In genomic region chr16:57556941-57557541, GRCh38 we compare ENCODE assay signal across 23 cellular contexts. TPM values are rescaled to one million over a fixed set of nuclear protein-coding genes. Genes with fewer than 3 reads are reported as not detected.
A peak's percentile ranks its signal among the peaks of the same experiment; 100 is the strongest.
DNase-seq lines count a peak whose midpoint lies in the region; ATAC-seq and TF ChIP-seq lines count a peak whose summit lies in the region.
"Had no signal": no experiment of that assay in that cellular context is flagged by ENCODE, and none has a peak within 500 bp of the region (broad histone marks: within the 10 kb centered on the region; RNA-seq: fewer than 3 reads in every experiment).

No MANE protein-coding gene starts in this region.

- H3K4me3 Mint-ChIP-seq in MCF 10A (ENCODE audit: unreplicated experiment) = no peak overlapping the region
- peak overlapping the region; percentile 13 for H3K4me3 Mint-ChIP-seq in activated T-helper 17 cell treated with anti-CD3 and anti-CD28 coated beads, Interleukin-2, amount 50 U/mL, for 72 hours
- H3K4me3 Mint-ChIP-seq in stimulated activated memory B cell treated with anti-CD40 and anti-IgM and Interleukin-4, amounts not matched to agents 10 μg/mL and 1 μg/mL and 100 μg/mL, for 72 hours = no peak overlapping the region
- H3K4me3 Mint-ChIP-seq: GM23338 had no signal

- no peak overlapping the region for H3K27ac ChIP-seq in breast epithelium
- H3K27ac ChIP-seq: RWPE1 had no signal

- TF ChIP-seq POLR2A in breast epithelium (IDR thresholded peaks at IDR 0.05) = no peak

- TF ChIP-seq CTCF in breast epithelium (IDR thresholded peaks at IDR 0.05) = no peak
- no peak for TF ChIP-seq CTCF in MCF 10A (IDR thresholded peaks at IDR 0.05; ENCODE audit: unreplicated experiment)

- H3K4me1 Mint-ChIP-seq in MCF 10A (ENCODE audit: insufficient read depth, unreplicated experiment) = no peaks in the 10 kb centered on the region
- H3K4me1 Mint-ChIP-seq in activated T-helper 17 cell treated with anti-CD3 and anti-CD28 coated beads, Interleukin-2, amount 50 U/mL, for 72 hours = peaks cover 11% of the 10 kb centered on the region
- peaks cover 65% of the 10 kb centered on the region for H3K4me1 Mint-ChIP-seq in stimulated activated memory B cell treated with anti-CD40 and anti-IgM and Interleukin-4, amounts not matched to agents 10 μg/mL and 1 μg/mL and 100 μg/mL, for 72 hours
- H3K4me1 Mint-ChIP-seq: GM23338 had no signal

- H3K27me3 Mint-ChIP-seq in MCF 10A (ENCODE audit: insufficient read depth, unreplicated experiment) = peaks cover 58% of the 10 kb centered on the region
- H3K27me3 Mint-ChIP-seq in activated T-helper 17 cell treated with anti-CD3 and anti-CD28 coated beads, Interleukin-2, amount 50 U/mL, for 72 hours = no peaks in the 10 kb centered on the region
- H3K27me3 Mint-ChIP-seq in stimulated activated memory B cell treated with anti-CD40 and anti-IgM and Interleukin-4, amounts not matched to agents 10 μg/mL and 1 μg/mL and 100 μg/mL, for 72 hours = no peaks in the 10 kb centered on the region

- peaks cover 5 to 18% of the 10 kb centered on the region in 2 donors for H3K9me3 ChIP-seq in breast epithelium
- H3K9me3 ChIP-seq: BE2C had no signal

- H3K9me3 Mint-ChIP-seq in MCF 10A (ENCODE audit: unreplicated experiment) = peaks cover 9% of the 10 kb centered on the region
- peaks cover 9% of the 10 kb centered on the region for H3K9me3 Mint-ChIP-seq in activated T-helper 17 cell treated with anti-CD3 and anti-CD28 coated beads, Interleukin-2, amount 50 U/mL, for 72 hours
- H3K9me3 Mint-ChIP-seq in stimulated activated memory B cell treated with anti-CD40 and anti-IgM and Interleukin-4, amounts not matched to agents 10 μg/mL and 1 μg/mL and 100 μg/mL, for 72 hours = peaks cover 16% of the 10 kb centered on the region

- no peak overlapping the region for H3K4me3 ChIP-seq in breast epithelium
- H3K4me3 ChIP-seq: GM23338 had no signal

- intact Hi-C loops in breast epithelium (cut with DNase I; ENCODE audit: low total_unique reads) (no loop called here), MCF 10A (cut with micrococcal nuclease) (no loop called here)

- H3K27me3 ChIP-seq in breast epithelium = no peaks in the 10 kb centered on the region
- H3K27me3 ChIP-seq: BE2C had no signal

- no TSS peak for BruUV-seq in MCF 10A (replicated peaks; lab: Mats Ljungman, UMichigan)

- peak; percentile 10 to 27 for DNase-seq in breast epithelium (ENCODE audit: low spot score in 2 of 2)
- no peak for DNase-seq in MCF 10A (ENCODE audit: unreplicated experiment)
- peak; percentile 60 for DNase-seq in mesenteric fat pad (ENCODE audit: low spot score)
- DNase-seq in DMS153 (lab: John Stamatoyannopoulos, UW) = no peak
- no peak for DNase-seq in T-helper 9 cell
- DNase-seq: BE2C, EL, GF-D8, HCEC 1CT, KG1, NCI-H1105, NCI-H146, NCI-H2029, NCI-H2227 treated with DMSO at 0.1 percent for 48 hours, NCI-H510A, SIG-M5 had no signal

- CTCF ChIA-PET in MCF 10A (lab: Yijun Ruan, JAX) = no interaction called here

- H3K27ac Mint-ChIP-seq in MCF 10A (ENCODE audit: low read depth, unreplicated experiment) = no peak overlapping the region
- H3K27ac Mint-ChIP-seq in activated T-helper 17 cell treated with anti-CD3 and anti-CD28 coated beads, Interleukin-2, amount 50 U/mL, for 72 hours = no peak overlapping the region
- H3K27ac Mint-ChIP-seq in stimulated activated memory B cell treated with anti-CD40 and anti-IgM and Interleukin-4, amounts not matched to agents 10 μg/mL and 1 μg/mL and 100 μg/mL, for 72 hours = peak overlapping the region; percentile 31
- H3K27ac Mint-ChIP-seq: GM23338 had no signal

- H3K4me1 ChIP-seq in breast epithelium = no peaks in the 10 kb centered on the region

- no peaks in the 10 kb centered on the region for H3K36me3 Mint-ChIP-seq in MCF 10A (ENCODE audit: insufficient read depth, unreplicated experiment)
- peaks cover 63% of the 10 kb centered on the region for H3K36me3 Mint-ChIP-seq in activated T-helper 17 cell treated with anti-CD3 and anti-CD28 coated beads, Interleukin-2, amount 50 U/mL, for 72 hours (ENCODE audit: low read depth)
- H3K36me3 Mint-ChIP-seq in stimulated activated memory B cell treated with anti-CD40 and anti-IgM and Interleukin-4, amounts not matched to agents 10 μg/mL and 1 μg/mL and 100 μg/mL, for 72 hours = peaks cover 74% of the 10 kb centered on the region

- ATAC-seq in activated T-helper 17 cell treated with anti-CD3 and anti-CD28 coated beads, Interleukin-2, amount 50 U/mL, for 72 hours (replicated peaks) = no peak
- ATAC-seq in stimulated activated memory B cell treated with anti-CD40 and anti-IgM and Interleukin-4, amounts not matched to agents 10 μg/mL and 1 μg/mL and 100 μg/mL, for 72 hours = no peak
- ATAC-seq in HG03460 (IDR thresholded peaks at IDR 0.05; ENCODE audit: unreplicated experiment) = no peak
- ATAC-seq: GM23338 had no signal

- POLR2A ChIA-PET in MCF 10A (lab: Yijun Ruan, JAX) = no interaction called here

- H3K36me3 ChIP-seq in breast epithelium = no peaks in the 10 kb centered on the region
- H3K36me3 ChIP-seq: BE2C had no signal

RNA-seq across cellular contexts. Expression of gene ADGRG5, which starts 14.6 kb away (rescaled TPM):
- 1 to 10 TPM in 1 of 3 donors, under 1 TPM in 1, not detected in 1; 0.66 to 1.0 TPM for total RNA-seq in breast epithelium
- not detected in 2 replicates for total RNA-seq in MCF 10A (2022)
- 10 to 100 TPM; 13.7 to 36.9 TPM for total RNA-seq in activated T-helper 17 cell treated with anti-CD3 and anti-CD28 coated beads, Interleukin-2, amount 50 U/mL, for 72 hours
- 0.10 TPM for total RNA-seq in mesenteric fat pad
- total RNA-seq: A673, HT1080 had no signal

RNA-seq across cellular contexts. Expression of gene CCDC102A, which starts 20.7 kb away (rescaled TPM):
- total RNA-seq in breast epithelium (10 to 100 TPM in 2 of 3 donors, 1 to 10 TPM in 1; 6.7 to 15.1 (median 12.1) TPM), MCF 10A (2022) (3.8 and 4.1 TPM in 2 replicates), mesenteric fat pad (5.0 TPM)
- 10 to 100 TPM; 16.7 to 21.2 TPM for total RNA-seq in activated T-helper 17 cell treated with anti-CD3 and anti-CD28 coated beads, Interleukin-2, amount 50 U/mL, for 72 hours

Comparison
In these comparisons a context has a peak if more than half of its experiments do, and no peak if none do; other contexts are left out.
1. DNase-seq: peak in breast epithelium (2 of 2) and mesenteric fat pad (single experiment); none in MCF 10A (single experiment), DMS153 (single experiment) and T-helper 9 cell (single experiment).
2. RNA of gene ADGRG5, which starts 14.6 kb away (total RNA-seq): 13.7 to 36.9 TPM in activated T-helper 17 cell treated with anti-CD3 and anti-CD28 coated beads, Interleukin-2, amount 50 U/mL, for 72 hours; 0.66 to 1.0 TPM in breast epithelium, 0.10 TPM in mesenteric fat pad (single experiment) and not detected in MCF 10A; every median in the first group is over 4 times any median in the second.